ENCODE assay signal across 20 cellular contexts in genomic region chr4:173534439-173534838, GRCh38. TPM values are rescaled to one million over a fixed set of nuclear protein-coding genes. Genes with fewer than 3 reads are reported as not detected.
DNase-seq lines count a peak whose midpoint lies in the region; ATAC-seq and TF ChIP-seq lines count a peak whose summit lies in the region.
"Had no signal": no experiment of that assay in that cellular context is flagged by ENCODE, and none has a peak within 500 bp of the region (broad histone marks: within the 10 kb centered on the region; RNA-seq: fewer than 3 reads in every experiment).

No MANE protein-coding gene starts in this region.

- DNase-seq in SK-N-SH (peak; percentile 59), GM23338 (ENCODE audit: low spot score) (peak; percentile 25), hepatocyte (ENCODE audit: low spot score) (no peak), smooth muscle cell (lab: John Stamatoyannopoulos, UW; ENCODE audit: unreplicated experiment) (no peak), HPDE6-E6E7 (ENCODE audit: extremely low spot score) (no peak), activated gamma-delta T cell treated with Interleukin-2 at 50 U/mL for 16 hours (no peak)
- DNase-seq: Caco-2; DMS153; GF-D8; GOT3; KG1; NCI-H1105 treated with DMSO at 0.1 percent for 48 hours; NCI-H1694; NCI-H2081 treated with DMSO at 0.1 percent for 48 hours; NK-92 treated with Interleukin-12 subunit alpha and Interleukin-12 subunit beta, amount 100 ng/mL, for 24 hours; Peyer's patch had no signal

- H3K4me3 ChIP-seq in SK-N-SH (ENCODE audit: low read depth in 2 of 2, low read length in 1 of 2) (peak overlapping the region; percentile 61 to 83), GM23338 (no peak overlapping the region), hepatocyte (no peak overlapping the region), smooth muscle cell (peak overlapping the region; percentile 93)

- H3F3A ChIP-seq in SK-N-SH (replicated peaks; ENCODE audit: insufficient read depth) (peaks cover 9% of the 10 kb centered on the region), GM23338 (replicated peaks; ENCODE audit: low read depth) (peaks cover 28% of the 10 kb centered on the region), smooth muscle cell (ENCODE audit: low read depth) (no peaks in the 10 kb centered on the region)

- H3K36me3 Mint-ChIP-seq in GM23338 (ENCODE audit: low read depth): no peaks in the 10 kb centered on the region; the same call in 2 of the 3 replicates

- H3K27ac Mint-ChIP-seq in GM23338: no peak overlapping the region

- POLR2A ChIA-PET in SK-N-SH (lab: Yijun Ruan, JAX): interaction anchor here (0.6 to 8.0 kb wide), 18 partner anchors 13 to 725 kb away, joined by 3 to 142 read pairs (median 8); no protein-coding TSS in a partner anchor

- peaks cover 100% of the 10 kb centered on the region for H3K27me3 Mint-ChIP-seq in GM23338 (ENCODE audit: insufficient read depth, low read depth, poor library complexity)

- 13% methylated on average over 1 of the region's 1 CpG for WGBS in SK-N-SH (ENCODE audit: low lambda C conversion rate)
- 59% methylated on average over 1 of the region's 1 CpG for WGBS in hepatocyte (ENCODE audit: low lambda C conversion rate, missing lambda C conversion rate)
- 31% methylated on average over 1 of the region's 1 CpG for WGBS in smooth muscle cell (ENCODE audit: low lambda C conversion rate)

- no peaks in the 10 kb centered on the region for H3K27me3 ChIP-seq in SK-N-SH (ENCODE audit: insufficient read depth)
- H3K27me3 ChIP-seq in GM23338 (ENCODE audit: insufficient read depth): peaks cover 100% of the 10 kb centered on the region
- peaks cover 86% of the 10 kb centered on the region for H3K27me3 ChIP-seq in hepatocyte
- peaks cover 6% of the 10 kb centered on the region for H3K27me3 ChIP-seq in smooth muscle cell (ENCODE audit: low read depth)

- H3K9me3 ChIP-seq in SK-N-SH (no peaks in the 10 kb centered on the region), hepatocyte (ENCODE audit: low read depth) (no peaks in the 10 kb centered on the region), smooth muscle cell (replicated peaks; ENCODE audit: low read depth) (no peaks in the 10 kb centered on the region)
- H3K9me3 ChIP-seq: Caco-2, Peyer's patch had no signal

- H3K9me2 ChIP-seq in SK-N-SH: no peaks in the 10 kb centered on the region
- no peaks in the 10 kb centered on the region for H3K9me2 ChIP-seq in GM23338 (ENCODE audit: insufficient read depth)
- H3K9me2 ChIP-seq in hepatocyte (replicated peaks; ENCODE audit: insufficient read depth): no peaks in the 10 kb centered on the region

- H3K36me3 ChIP-seq in SK-N-SH (replicated peaks in 1 of 2; ENCODE audit: control insufficient read depth in 1 of 2, insufficient read depth in 2 of 2, low read length in 1 of 2): peaks cover 4 to 42% of the 10 kb centered on the region in 2 experiments
- H3K36me3 ChIP-seq in GM23338 (ENCODE audit: insufficient read depth): no peaks in the 10 kb centered on the region
- no peaks in the 10 kb centered on the region for H3K36me3 ChIP-seq in hepatocyte (replicated peaks; ENCODE audit: insufficient read depth, low read depth)
- no peaks in the 10 kb centered on the region for H3K36me3 ChIP-seq in smooth muscle cell (ENCODE audit: low read depth)
- H3K36me3 ChIP-seq: Peyer's patch had no signal

- H3K9ac ChIP-seq in SK-N-SH (peak overlapping the region; percentile 98), smooth muscle cell (ENCODE audit: low read depth) (no peak overlapping the region)

- H2AFZ ChIP-seq in SK-N-SH (ENCODE audit: low read depth): peak overlapping the region; percentile 43
- no peak overlapping the region for H2AFZ ChIP-seq in GM23338
- H2AFZ ChIP-seq in hepatocyte: no peak overlapping the region
- H2AFZ ChIP-seq in smooth muscle cell (ENCODE audit: low read depth): peak overlapping the region; percentile 15

- TF ChIP-seq CTCF in SK-N-SH (IDR thresholded peaks at IDR 0.05): no peak
- TF ChIP-seq CTCF in GM23338 (conservative IDR thresholded peaks at IDR 0.05; ENCODE audit: low read depth in 2 of 2): no peak
- no peak for TF ChIP-seq CTCF in hepatocyte (IDR thresholded peaks at IDR 0.05; ENCODE audit: poor library complexity)
- TF ChIP-seq CTCF in smooth muscle cell (IDR thresholded peaks at IDR 0.05; ENCODE audit: borderline replicate concordance, insufficient read depth, poor library complexity, severe bottlenecking): no peak

- H3K79me2 ChIP-seq in SK-N-SH (ENCODE audit: insufficient read depth) (peaks cover 93% of the 10 kb centered on the region), GM23338 (replicated peaks; ENCODE audit: insufficient read depth) (no peaks in the 10 kb centered on the region), hepatocyte (peaks cover 53% of the 10 kb centered on the region), smooth muscle cell (ENCODE audit: low read depth) (peaks cover 99% of the 10 kb centered on the region)

- peak; percentile 3; the same call in 1 of the 2 replicates for TF ChIP-seq RAD21 in SK-N-SH (IDR thresholded peaks at IDR 0.05; ENCODE audit: low read length)

- CTCF ChIA-PET in SK-N-SH (lab: Yijun Ruan, JAX): interaction anchor here (1.0 to 2.9 kb wide), 3 partner anchors 200 to 456 kb away, joined by 3 to 17 read pairs (median 8); partner anchors contain the start of gene HMGB2

- H3K27ac ChIP-seq in SK-N-SH (ENCODE audit: low read depth in 2 of 2, low read length in 1 of 2) (peak overlapping the region; percentile 91 to 99), GM23338 (ENCODE audit: low read depth) (no peak overlapping the region), hepatocyte (peak overlapping the region; percentile 85), smooth muscle cell (ENCODE audit: low read depth) (peak overlapping the region; percentile 42)
- H3K27ac ChIP-seq: 22Rv1 had no signal

- no peak overlapping the region for H3K4me3 Mint-ChIP-seq in GM23338

- H4K20me1 ChIP-seq in SK-N-SH (ENCODE audit: insufficient read depth) (no peaks in the 10 kb centered on the region), GM23338 (replicated peaks; ENCODE audit: insufficient read depth) (peaks cover 56% of the 10 kb centered on the region), hepatocyte (ENCODE audit: insufficient read depth, poor library complexity, severe bottlenecking) (no peaks in the 10 kb centered on the region), smooth muscle cell (ENCODE audit: low read depth) (peaks cover 10% of the 10 kb centered on the region)

- no peak for ATAC-seq in SK-N-SH treated with all-trans-retinoic acid at 6 μM for 48 hours
- ATAC-seq in GM23338: no peak
- ATAC-seq in HG03432 (IDR thresholded peaks at IDR 0.05; ENCODE audit: unreplicated experiment): no peak

- peaks cover 4% of the 10 kb centered on the region; the same call in 1 of the 3 replicates for H3K9me3 Mint-ChIP-seq in GM23338

- H3K4me1 ChIP-seq in SK-N-SH (ENCODE audit: control insufficient read depth in 1 of 2, insufficient read depth in 2 of 2, low read depth in 1 of 2, low read length in 1 of 2) (peaks cover 0 to 15% of the 10 kb centered on the region in 2 experiments; a peak in 2 of 4 replicates), GM23338 (ENCODE audit: insufficient read depth) (peaks cover 38% of the 10 kb centered on the region), hepatocyte (ENCODE audit: insufficient read depth) (peaks cover 3% of the 10 kb centered on the region), smooth muscle cell (ENCODE audit: low read depth) (peaks cover 14% of the 10 kb centered on the region)
- H3K4me1 ChIP-seq: Caco-2 had no signal

- peaks cover 43% of the 10 kb centered on the region for H3K4me1 Mint-ChIP-seq in GM23338

- TF ChIP-seq EP300 in SK-N-SH (IDR thresholded peaks at IDR 0.05; ENCODE audit: borderline replicate concordance in 1 of 2, low read depth in 1 of 2, low read length in 1 of 2): no peak

- peak overlapping the region; percentile 90 for H3K4me2 ChIP-seq in SK-N-SH
- H3K4me2 ChIP-seq in GM23338: no peak overlapping the region
- peak overlapping the region; percentile 91 for H3K4me2 ChIP-seq in hepatocyte
- H3K4me2 ChIP-seq in smooth muscle cell: peak overlapping the region; percentile 88

TF ChIP-seq in SK-N-SH, 30 proteins besides CTCF, POLR2A, EP300 and RAD21:
- TF ChIP-seq GATA2 (CRISPR knock-in tag; IDR thresholded peaks at IDR 0.05): no peak
- TF ChIP-seq RFX5 (IDR thresholded peaks at IDR 0.05; ENCODE audit: low read length): peak; percentile 32; the same call in 1 of the 2 replicates
- no peak for TF ChIP-seq MAX (IDR thresholded peaks at IDR 0.05; ENCODE audit: low read depth)
- TF ChIP-seq POLR2AphosphoS5 (IDR thresholded peaks at IDR 0.05; ENCODE audit: low read depth, low read length): peak; percentile 55
TF ChIP-seq in SK-N-SH: peak in this region for 2.

TF ChIP-seq in SK-N-SH treated with all-trans-retinoic acid at 6 μM for 48 hours, 23 proteins besides CTCF, POLR2A, EP300 and RAD21 (continues in another document):
- TF ChIP-seq ISL1 (CRISPR knock-in tag; IDR thresholded peaks at IDR 0.05): no peak
- TF ChIP-seq ZNF8 (CRISPR knock-in tag; IDR thresholded peaks at IDR 0.05): no peak
- TF ChIP-seq SNAI2 (CRISPR knock-in tag; IDR thresholded peaks at IDR 0.05): no peak
- no peak for TF ChIP-seq CSDC2 (CRISPR knock-in tag; IDR thresholded peaks at IDR 0.05)

RNA-seq across cellular contexts. Expression of gene HAND2, which starts 4.4 kb away (rescaled TPM):
- polyA plus RNA-seq in SK-N-SH (2012; rRNA removed) (94.2 and 106 TPM in 2 replicates), GM23338 (2016; fragmentation: Nextera tagmentation; extraction: Ambion mirVana) (0.15 TPM in 1 of 2 replicates, not detected in the other), hepatocyte (141 and 152 TPM in 2 replicates), smooth muscle cell (287 and 324 TPM in 2 replicates)
- polyA plus RNA-seq in SK-N-SH (2012; cell fraction: cytosol; rRNA removed): 129 and 139 TPM in 2 replicates
- polyA plus RNA-seq in SK-N-SH (2012; cell fraction: nucleus; rRNA removed): 96.3 and 128 TPM in 2 replicates
- not detected in 2 replicates for total RNA-seq in GM23338 (2014; rRNA removed; shearing (Covaris generic))
- total RNA-seq in hepatocyte (67.9 and 69.7 TPM in 2 replicates), smooth muscle cell (243 and 265 TPM in 2 replicates)
- total RNA-seq: Caco-2, NCI-H460 had no signal

Comparison
In these comparisons a context has a peak if more than half of its experiments do, and no peak if none do; other contexts are left out.
1. DNase-seq: peak in SK-N-SH (single experiment) and GM23338 (single experiment); none in hepatocyte (single experiment), smooth muscle cell (single experiment), HPDE6-E6E7 (single experiment) and activated gamma-delta T cell treated with Interleukin-2 at 50 U/mL for 16 hours (single experiment).
2. H2AFZ ChIP-seq: peak in SK-N-SH (single experiment) and smooth muscle cell (single experiment); none in GM23338 (single experiment) and hepatocyte (single experiment).
3. H3K4me3 ChIP-seq: peak in SK-N-SH (2 of 2) and smooth muscle cell (single experiment); none in GM23338 (single experiment) and hepatocyte (single experiment).
4. RNA of gene HAND2, which starts 4.4 kb away (polyA plus RNA-seq): 287 to 324 TPM in smooth muscle cell, 141 to 152 TPM in hepatocyte and 94.2 to 139 TPM in SK-N-SH; 0.15 TPM in GM23338; every median in the first group is over 10 times any median in the second.